Comparison of ENCODE assay signal across 16 cellular contexts in genomic region chr12:71838231-71838630, GRCh38. TPM values are rescaled to one million over a fixed set of nuclear protein-coding genes. Genes with fewer than 3 reads are reported as not detected.
DNase-seq lines count a peak whose midpoint lies in the region; ATAC-seq, FAIRE-seq and TF ChIP-seq lines count a peak whose summit lies in the region.
"Had no signal": no experiment of that assay in that cellular context is flagged by ENCODE, and none has a peak within 500 bp of the region (broad histone marks: within the 10 kb centered on the region; RNA-seq: fewer than 3 reads in every experiment).

No MANE protein-coding gene starts in this region.

- H3K27ac Mint-ChIP-seq in CD8-positive, alpha-beta T cell, result peak overlapping the region; percentile 98

- H3K9me2 ChIP-seq in GM23248 (ENCODE audit: insufficient read depth), result no peaks in the 10 kb centered on the region

- H3K79me2 ChIP-seq in GM23248 (ENCODE audit: insufficient read depth) (peaks cover 33% of the 10 kb centered on the region), K562 (ENCODE audit: control insufficient read depth, insufficient read depth, low read length) (peaks cover 42% of the 10 kb centered on the region)

- no peaks in the 10 kb centered on the region for H3K36me3 ChIP-seq in CD8-positive, alpha-beta T cell (ENCODE audit: insufficient read depth, low read length)
- H3K36me3 ChIP-seq in GM23248 (ENCODE audit: low read depth), result no peaks in the 10 kb centered on the region
- peaks cover 12% of the 10 kb centered on the region; the same call in 2 of the 3 replicates for H3K36me3 ChIP-seq in K562 (ENCODE audit: control insufficient read depth, insufficient read depth, low read length)
- no peaks in the 10 kb centered on the region for H3K36me3 ChIP-seq in neutrophil
- H3K36me3 ChIP-seq: suprapubic skin had no signal

- no peak for DNase-seq in CD8-positive, alpha-beta T cell
- DNase-seq in GM23248, result no peak
- no peak for DNase-seq in K562 (ENCODE audit: extremely low read depth in 1 of 4, low spot score in 3 of 4)
- DNase-seq in D721Med (ENCODE audit: insufficient read length, low spot score), result no peak
- no peak for DNase-seq in NCI-H446 treated with DMSO at 0.1 percent for 48 hours (lab: John Stamatoyannopoulos, UW)
- DNase-seq: GDM1; midbrain; NCI-H187; NCI-H526 treated with DMSO at 0.1 percent for 48 hours; stimulated activated CD4-positive, alpha-beta T cell treated with anti-CD3 and anti-CD28 coated beads, Interleukin-12 subunit alpha, Interleukin-12 subunit beta, amount 100 ng/mL, for 4 hours; SW 1271 had no signal

- no peaks in the 10 kb centered on the region for H3K9me3 ChIP-seq in CD8-positive, alpha-beta T cell (ENCODE audit: low read length)
- H3K9me3 ChIP-seq in GM23248 (ENCODE audit: low read depth), result no peaks in the 10 kb centered on the region
- H3K9me3 ChIP-seq in K562 (replicated peaks; ENCODE audit: control insufficient read depth, insufficient read depth, low read depth, low read length), result no peaks in the 10 kb centered on the region; the same call in 1 of the 2 replicates
- H3K9me3 ChIP-seq in neutrophil, result no peaks in the 10 kb centered on the region
- H3K9me3 ChIP-seq: suprapubic skin had no signal

- in situ Hi-C loops in GM23248 (cut with MboI) (no loop called here), K562 (cut with MboI) (no loop called here)

- no peaks in the 10 kb centered on the region for H3K9me3 Mint-ChIP-seq in CD8-positive, alpha-beta T cell
- H3K9me3 Mint-ChIP-seq: CD14-positive monocyte had no signal

- CTCF ChIA-PET in CD8-positive, alpha-beta T cell (lab: Charles Lee), result interaction anchor here (1.2 to 1.8 kb wide), 2 partner anchors 8 to 12 kb away, joined by 3 to 10 read pairs; no protein-coding TSS in a partner anchor
- CTCF ChIA-PET in K562 (lab: Yijun Ruan, JAX; ENCODE audit: low intra/inter-chr PET ratio), result no interaction called here

- H3K4me3 Mint-ChIP-seq in CD8-positive, alpha-beta T cell, result peak overlapping the region; percentile 49

- H4K20me1 ChIP-seq in GM23248 (ENCODE audit: insufficient read depth) (0 out of 2 replicates have a peak, but pooled peaks cover 7% of the 10 kb centered on the region), K562 (replicated peaks; ENCODE audit: control insufficient read depth, insufficient read depth, low read length) (no peaks in the 10 kb centered on the region)

- no peak for TF ChIP-seq RAD21 in K562 (CRISPR knock-in tag; conservative IDR thresholded peaks at IDR 0.05 in 1 of 2, IDR thresholded peaks at IDR 0.05 in 1 of 2)

- peaks cover 46% of the 10 kb centered on the region for H3K4me1 Mint-ChIP-seq in CD8-positive, alpha-beta T cell (ENCODE audit: low read depth)

- H3K27ac ChIP-seq in CD8-positive, alpha-beta T cell (ENCODE audit: low read depth, low read length), result peak overlapping the region; percentile 93
- H3K27ac ChIP-seq in GM23248 (no peak overlapping the region), K562 (ENCODE audit: extremely low read depth, low read depth, low read length) (no peak overlapping the region), neutrophil (peak overlapping the region; percentile 96)

- no peak for TF ChIP-seq EP300 in K562 (IDR thresholded peaks at IDR 0.05; ENCODE audit: low read length)

- no TSS peak for BruUV-seq in K562 (replicated peaks; lab: Mats Ljungman, UMichigan)

- no peak for ATAC-seq in CD8-positive, alpha-beta T cell
- no peak for ATAC-seq in K562
- no peak for ATAC-seq in GM18511 (IDR thresholded peaks at IDR 0.05; ENCODE audit: unreplicated experiment)
- ATAC-seq: Panc1 had no signal

- intact Hi-C loops in CD8-positive, alpha-beta T cell (cut with DNase I, micrococcal nuclease), result loop anchor here (5.0 kb wide), 2 partner anchors 151 to 171 kb away; partner anchors contain the start of gene TMEM19 (in 2 of the 2)
- intact Hi-C loops in K562 (cut with micrococcal nuclease), result no loop called here

- peaks cover 26% of the 10 kb centered on the region for H3K4me1 ChIP-seq in CD8-positive, alpha-beta T cell (ENCODE audit: insufficient read depth, low read length)
- peaks cover 15% of the 10 kb centered on the region for H3K4me1 ChIP-seq in GM23248 (ENCODE audit: insufficient read depth)
- H3K4me1 ChIP-seq in K562 (replicated peaks in 1 of 2; ENCODE audit: control insufficient read depth in 2 of 2, insufficient read depth in 2 of 2, low read length in 2 of 2), result peaks cover 10 to 13% of the 10 kb centered on the region in 2 experiments; a peak in 4 of 5 replicates
- H3K4me1 ChIP-seq in neutrophil (ENCODE audit: control insufficient read depth in 1 of 2, insufficient read depth in 1 of 2, low read depth in 1 of 2, low read length in 1 of 2), result peaks cover 30 to 34% of the 10 kb centered on the region in 2 experiments

- TF ChIP-seq CTCF in CD8-positive, alpha-beta T cell (IDR thresholded peaks at IDR 0.05), result no peak
- TF ChIP-seq CTCF in K562 (IDR thresholded peaks at IDR 0.05 in 2 of 3, conservative IDR thresholded peaks at IDR 0.05 in 1 of 3; ENCODE audit: insufficient read depth in 2 of 3, low read depth in 1 of 3, low read length in 3 of 3) (no peak), neutrophil (IDR thresholded peaks at IDR 0.05) (no peak), D721Med (IDR thresholded peaks at IDR 0.05; ENCODE audit: insufficient read depth, missing control alignments) (no peak)

- 0 out of 2 replicates have a peak overlapping the region, but pooled peaks have one; percentile 95 for H2AFZ ChIP-seq in GM23248
- peak overlapping the region; percentile 96; the same call in 1 of the 2 replicates for H2AFZ ChIP-seq in K562 (ENCODE audit: low read depth, low read length)

- H3K27me3 Mint-ChIP-seq in CD8-positive, alpha-beta T cell (ENCODE audit: low read depth), result peaks cover 10% of the 10 kb centered on the region

- H3K36me3 Mint-ChIP-seq in CD8-positive, alpha-beta T cell, result peaks cover 25% of the 10 kb centered on the region

- FAIRE-seq in K562 (lab: Jason Lieb, UNC) (no peak), D721Med (lab: Jason Lieb, UNC) (no peak)

- no peaks in the 10 kb centered on the region for H3K27me3 ChIP-seq in CD8-positive, alpha-beta T cell (ENCODE audit: insufficient read depth, low read length)
- no peaks in the 10 kb centered on the region for H3K27me3 ChIP-seq in GM23248 (replicated peaks; ENCODE audit: insufficient read depth)
- no peaks in the 10 kb centered on the region for H3K27me3 ChIP-seq in K562 (ENCODE audit: control insufficient read depth in 2 of 2, insufficient read depth in 2 of 2, low read length in 2 of 2)
- no peaks in the 10 kb centered on the region for H3K27me3 ChIP-seq in neutrophil
- H3K27me3 ChIP-seq: suprapubic skin had no signal

- H3K4me3 ChIP-seq in CD8-positive, alpha-beta T cell (ENCODE audit: low read depth, low read length), result no peak overlapping the region
- H3K4me3 ChIP-seq in GM23248, result no peak overlapping the region
- H3K4me3 ChIP-seq in K562, result no peak overlapping the region
- H3K4me3 ChIP-seq in neutrophil (ENCODE audit: low read depth in 1 of 2, low read length in 1 of 2), result no peak overlapping the region

- H3K9ac ChIP-seq in GM23248 (no peak overlapping the region), K562 (ENCODE audit: insufficient read depth in 1 of 2, low read depth in 2 of 2, low read length in 2 of 2) (no peak overlapping the region)

- H3F3A ChIP-seq in GM23248 (ENCODE audit: insufficient read depth), result peaks cover 22% of the 10 kb centered on the region

- H3K4me2 ChIP-seq in GM23248 (ENCODE audit: unreplicated experiment), result no peak overlapping the region
- no peak overlapping the region for H3K4me2 ChIP-seq in K562 (ENCODE audit: insufficient read depth, low read length)

- POLR2A ChIA-PET in CD8-positive, alpha-beta T cell (lab: Charles Lee), result interaction anchor here (2.6 to 2.8 kb wide), 2 partner anchors 153 to 175 kb away, joined by 22 to 24 read pairs; partner anchors contain the start of genes THAP2, TMEM19 and ZFC3H1
- POLR2A ChIA-PET in K562 (lab: Yijun Ruan, JAX), result no interaction called here

- no peak for TF ChIP-seq POLR2A in K562 (conservative IDR thresholded peaks at IDR 0.05)

- WGBS in GM23248 (ENCODE audit: low coverage in 1 of 2, low lambda C conversion rate in 2 of 2, missing lambda C conversion rate in 2 of 2), 2 experiments, result 82 to 84% methylated on average over 6 of the region's 6 CpGs
- 81% methylated on average over 6 of the region's 6 CpGs for WGBS in K562 (ENCODE audit: insufficient coverage, low coverage, missing lambda C conversion rate)

- H3K9me1 ChIP-seq in K562 (ENCODE audit: control insufficient read depth, insufficient read depth, low read length), result no peaks in the 10 kb centered on the region

TF ChIP-seq in K562, 482 proteins besides CTCF, POLR2A, EP300 and RAD21 (continues in another document):
- TF ChIP-seq FOSL1 (tag; conservative IDR thresholded peaks at IDR 0.05), result no peak

RNA-seq across cellular contexts. Expression of gene TBC1D15, which starts 1.3 kb away (rescaled TPM):
- 100 to 1,000 TPM; 139 TPM for total RNA-seq in CD8-positive, alpha-beta T cell
- 13.4 and 14.7 TPM in 2 replicates for total RNA-seq in GM23248 (2014; rRNA removed; shearing (Covaris generic))
- 28.8 and 30.2 TPM in 2 replicates for polyA plus RNA-seq in GM23248 (2016; fragmentation: Nextera tagmentation; extraction: Ambion mirVana)
- 16.1 and 86.7 TPM in 2 replicates for total RNA-seq in K562 (2011; cell fraction: chromatin; rRNA removed; ENCODE audit: low replicate concordance)
- 7.0 and 11.6 TPM in 2 replicates for total RNA-seq in K562 (2011; cell fraction: nucleolus; rRNA removed)
- 30.6 and 51.6 TPM in 2 replicates for total RNA-seq in K562 (2011; cell fraction: nucleoplasm; rRNA removed)
- total RNA-seq in K562 (2014; rRNA removed), result 13.5 and 14.9 TPM in 2 replicates
- total RNA-seq in K562 (2014; rRNA removed; fragmentation: Illumina TruSeq; extraction: Trizol), result 24.8 and 33.7 TPM in 2 replicates
- 18.4 and 20.5 TPM in 2 replicates for total RNA-seq in K562 (2015; rRNA removed; fragmentation: Illumina TruSeq; extraction: Trizol)
- total RNA-seq in K562 (2021), result 30.8 and 31.3 TPM in 2 replicates
- polyA plus RNA-seq in K562 (2011; rRNA removed), result 44.4 and 52.0 TPM in 2 replicates
- polyA plus RNA-seq in K562 (2011; cell fraction: cytosol; rRNA removed), result 5.7 and 13.2 TPM in 2 replicates
- polyA plus RNA-seq in K562 (2011; cell fraction: nucleus; rRNA removed), result 24.0 and 45.1 TPM in 2 replicates
- polyA plus RNA-seq in K562 (2012), result 30.2 and 31.5 TPM in 2 replicates
- 38.3 and 38.4 TPM in 2 replicates for polyA plus RNA-seq in K562 (2014; fragmentation: Illumina TruSeq; extraction: Trizol)
- polyA plus RNA-seq in K562 (2014; fragmentation: Nextera tagmentation; extraction: Ambion mirVana), result 10 to 100 TPM; 31.3 to 32.5 TPM
- polyA plus RNA-seq in K562 (2014; rRNA removed), result 31.3 and 34.1 TPM in 2 replicates
- polyA minus RNA-seq in K562 (2011; rRNA and poly(A)+ RNA removed), result 61.2 and 76.5 TPM in 2 replicates
- 13.4 and 18.0 TPM in 2 replicates for polyA minus RNA-seq in K562 (2011; cell fraction: cytosol; rRNA and poly(A)+ RNA removed)
- 28.1 and 60.3 TPM in 2 replicates for polyA minus RNA-seq in K562 (2011; cell fraction: nucleus; rRNA and poly(A)+ RNA removed)

Comparison
In these comparisons a context has a peak if more than half of its experiments do, and no peak if none do; other contexts are left out.
1. H3K27ac ChIP-seq: peak in CD8-positive, alpha-beta T cell (single experiment) and neutrophil (single experiment); none in GM23248 (single experiment) and K562 (single experiment).